8 cellular contexts compared by ENCODE assay signal in genomic region chr1:109485001-109485400, GRCh38. TPM values are rescaled to one million over a fixed set of nuclear protein-coding genes. Genes with fewer than 3 reads are reported as not detected.
A peak's percentile ranks its signal among the peaks of the same experiment; 100 is the strongest.
DNase-seq lines count a peak whose midpoint lies in the region; ATAC-seq lines count a peak whose summit lies in the region.

No MANE protein-coding gene starts in this region.

- 10% methylated on average over 2 of the region's 3 CpGs; no CpG with 5 or more reads in 1 of the 2 experiments for WGBS in mesodermal cell (ENCODE audit: insufficient coverage in 2 of 2), 2 experiments

- no peak for DNase-seq in CD4-positive, CD25-positive, alpha-beta regulatory T cell
- DNase-seq in HT1080 (ENCODE audit: low read depth), result peak; percentile 24
- no peak for DNase-seq in activated naive CD8-positive, alpha-beta T cell treated with anti-CD3 and anti-CD28 coated beads for 36 hours
- no peak for DNase-seq in activated effector memory CD4-positive, alpha-beta T cell treated with Interleukin-2 at 50 U/mL for 16 hours

- no peaks in the 10 kb centered on the region for H3K27me3 ChIP-seq in CD4-positive, CD25-positive, alpha-beta regulatory T cell (ENCODE audit: control insufficient read depth, insufficient read depth, low read length)

- H3K9me3 ChIP-seq in CD4-positive, CD25-positive, alpha-beta regulatory T cell (ENCODE audit: control insufficient read depth in 2 of 2, low read length in 2 of 2), result no peaks in the 10 kb centered on the region
- H3K9me3 ChIP-seq in mesodermal cell (ENCODE audit: control insufficient read depth, low read length), result no peaks in the 10 kb centered on the region

- H3K27ac Mint-ChIP-seq in CD4-positive, CD25-positive, alpha-beta regulatory T cell, result peak overlapping the region in 1 of 3 donors; percentile 87
- peak overlapping the region; percentile 98 for H3K27ac Mint-ChIP-seq in activated naive CD8-positive, alpha-beta T cell treated with anti-CD3 and anti-CD28 coated beads for 36 hours

- peaks cover 20% of the 10 kb centered on the region for H3K4me1 ChIP-seq in CD4-positive, CD25-positive, alpha-beta regulatory T cell (ENCODE audit: control insufficient read depth, insufficient read depth, low read length, poor library complexity, severe bottlenecking)
- peaks cover 10% of the 10 kb centered on the region for H3K4me1 ChIP-seq in mesodermal cell (ENCODE audit: control insufficient read depth, insufficient read depth, low read length, poor library complexity, severe bottlenecking)

- H3K27ac ChIP-seq in CD4-positive, CD25-positive, alpha-beta regulatory T cell (ENCODE audit: insufficient read depth, low read length, poor library complexity, severe bottlenecking), result no peak overlapping the region
- H3K27ac ChIP-seq in mesodermal cell (ENCODE audit: low read depth, low read length, severe bottlenecking), result peak overlapping the region; percentile 23

- peaks cover 9% of the 10 kb centered on the region for H3K27me3 Mint-ChIP-seq in CD4-positive, CD25-positive, alpha-beta regulatory T cell
- no peaks in the 10 kb centered on the region for H3K27me3 Mint-ChIP-seq in activated naive CD8-positive, alpha-beta T cell treated with anti-CD3 and anti-CD28 coated beads for 36 hours

- H3K4me1 Mint-ChIP-seq in CD4-positive, CD25-positive, alpha-beta regulatory T cell, result peaks cover 0 to 33% (median 24%) of the 10 kb centered on the region in 4 donors
- peaks cover 27% of the 10 kb centered on the region for H3K4me1 Mint-ChIP-seq in activated naive CD8-positive, alpha-beta T cell treated with anti-CD3 and anti-CD28 coated beads for 36 hours

- peak overlapping the region; percentile 89 to 97 (median 96) for H3K4me3 Mint-ChIP-seq in CD4-positive, CD25-positive, alpha-beta regulatory T cell
- H3K4me3 Mint-ChIP-seq in activated naive CD8-positive, alpha-beta T cell treated with anti-CD3 and anti-CD28 coated beads for 36 hours, result peak overlapping the region; percentile 99

- ATAC-seq in CD4-positive, CD25-positive, alpha-beta regulatory T cell (ENCODE audit: low read depth in 2 of 2), result no peak
- ATAC-seq in GM18861 (IDR thresholded peaks at IDR 0.05; ENCODE audit: unreplicated experiment) (no peak), GM18502 (IDR thresholded peaks at IDR 0.05; ENCODE audit: poor library complexity, unreplicated experiment) (no peak), GM21723 (IDR thresholded peaks at IDR 0.05; ENCODE audit: unreplicated experiment) (no peak)

- peaks cover 8% of the 10 kb centered on the region for H3K36me3 Mint-ChIP-seq in CD4-positive, CD25-positive, alpha-beta regulatory T cell
- peaks cover 12% of the 10 kb centered on the region for H3K36me3 Mint-ChIP-seq in activated naive CD8-positive, alpha-beta T cell treated with anti-CD3 and anti-CD28 coated beads for 36 hours

- H3K4me3 ChIP-seq in CD4-positive, CD25-positive, alpha-beta regulatory T cell (ENCODE audit: low read depth, low read length), result peak overlapping the region; percentile 73
- peak overlapping the region; percentile 72 for H3K4me3 ChIP-seq in mesodermal cell (ENCODE audit: extremely low read depth, insufficient read depth, low read length, poor library complexity, severe bottlenecking)

- H3K36me3 ChIP-seq in CD4-positive, CD25-positive, alpha-beta regulatory T cell (ENCODE audit: control insufficient read depth, insufficient read depth, low read length), result peaks cover 12% of the 10 kb centered on the region
- H3K36me3 ChIP-seq in mesodermal cell (ENCODE audit: control insufficient read depth, insufficient read depth, low read length), result peaks cover 43% of the 10 kb centered on the region

- no peaks in the 10 kb centered on the region for H3K9me3 Mint-ChIP-seq in CD4-positive, CD25-positive, alpha-beta regulatory T cell
- no peaks in the 10 kb centered on the region for H3K9me3 Mint-ChIP-seq in activated naive CD8-positive, alpha-beta T cell treated with anti-CD3 and anti-CD28 coated beads for 36 hours

RNA-seq across cellular contexts. Expression of gene ATXN7L2, which starts 1.3 kb away (rescaled TPM):
- 13.2 TPM for total RNA-seq in CD4-positive, CD25-positive, alpha-beta regulatory T cell
- polyA plus RNA-seq in CD4-positive, CD25-positive, alpha-beta regulatory T cell, result 1 to 10 TPM; 4.7 to 8.0 (median 5.6) TPM
- 10.2 and 11.1 TPM in 2 replicates for total RNA-seq in HT1080 (2014; rRNA removed; shearing (Covaris generic))
- 4.0 and 5.7 TPM in 2 replicates for polyA plus RNA-seq in HT1080 (2015; cell fraction: cytosol; rRNA removed)
- polyA plus RNA-seq in HT1080 (2015; cell fraction: nucleus; rRNA removed), result 19.2 and 21.9 TPM in 2 replicates
- total RNA-seq in activated naive CD8-positive, alpha-beta T cell treated with anti-CD3 and anti-CD28 coated beads for 36 hours, result 10 to 100 TPM; 14.6 to 15.6 TPM
- 7.4 TPM for polyA plus RNA-seq in mesodermal cell (2013, experiment 1 of 2)
- 4.9 TPM for polyA plus RNA-seq in mesodermal cell (2013, experiment 2 of 2)

RNA-seq across cellular contexts. Expression of gene CYB561D1, which starts 8.9 kb away (rescaled TPM):
- 30.7 TPM for total RNA-seq in CD4-positive, CD25-positive, alpha-beta regulatory T cell
- 10 to 100 TPM; 11.5 to 22.7 (median 18.7) TPM for polyA plus RNA-seq in CD4-positive, CD25-positive, alpha-beta regulatory T cell
- 2.6 and 2.7 TPM in 2 replicates for total RNA-seq in HT1080 (2014; rRNA removed; shearing (Covaris generic))
- polyA plus RNA-seq in HT1080 (2015; cell fraction: cytosol; rRNA removed), result 5.4 and 7.8 TPM in 2 replicates
- polyA plus RNA-seq in HT1080 (2015; cell fraction: nucleus; rRNA removed), result 11.0 and 14.0 TPM in 2 replicates
- 1 to 10 TPM; 6.3 to 8.1 TPM for total RNA-seq in activated naive CD8-positive, alpha-beta T cell treated with anti-CD3 and anti-CD28 coated beads for 36 hours
- polyA plus RNA-seq in mesodermal cell (2013, experiment 1 of 2), result 3.7 TPM
- 4.4 TPM for polyA plus RNA-seq in mesodermal cell (2013, experiment 2 of 2)

RNA-seq across cellular contexts. Expression of gene SYPL2, which starts 18.7 kb away (rescaled TPM):
- total RNA-seq in CD4-positive, CD25-positive, alpha-beta regulatory T cell, result not detected
- not detected for polyA plus RNA-seq in CD4-positive, CD25-positive, alpha-beta regulatory T cell
- total RNA-seq in HT1080 (2014; rRNA removed; shearing (Covaris generic)), result 0.05 and 0.17 TPM in 2 replicates
- polyA plus RNA-seq in HT1080 (2015; cell fraction: cytosol; rRNA removed), result 0.08 and 0.11 TPM in 2 replicates
- 0.20 and 0.29 TPM in 2 replicates for polyA plus RNA-seq in HT1080 (2015; cell fraction: nucleus; rRNA removed)
- not detected for total RNA-seq in activated naive CD8-positive, alpha-beta T cell treated with anti-CD3 and anti-CD28 coated beads for 36 hours
- 0.18 TPM for polyA plus RNA-seq in mesodermal cell (2013, experiment 1 of 2)
- 0.20 TPM for polyA plus RNA-seq in mesodermal cell (2013, experiment 2 of 2)

RNA-seq across cellular contexts. Expression of gene AMIGO1, which starts 24.5 kb away (rescaled TPM):
- total RNA-seq in CD4-positive, CD25-positive, alpha-beta regulatory T cell, result 6.6 TPM
- polyA plus RNA-seq in CD4-positive, CD25-positive, alpha-beta regulatory T cell, result 10 to 100 TPM in 3 of 4 donors, 1 to 10 TPM in 1; 5.2 to 17.1 (median 11.8) TPM
- 1.4 and 2.0 TPM in 2 replicates for total RNA-seq in HT1080 (2014; rRNA removed; shearing (Covaris generic))
- polyA plus RNA-seq in HT1080 (2015; cell fraction: cytosol; rRNA removed), result 2.2 and 2.6 TPM in 2 replicates
- 2.4 TPM in 2 replicates for polyA plus RNA-seq in HT1080 (2015; cell fraction: nucleus; rRNA removed)
- total RNA-seq in activated naive CD8-positive, alpha-beta T cell treated with anti-CD3 and anti-CD28 coated beads for 36 hours, result 1 to 10 TPM; 2.1 to 2.5 TPM
- 1.4 TPM for polyA plus RNA-seq in mesodermal cell (2013, experiment 1 of 2)
- 1.2 TPM for polyA plus RNA-seq in mesodermal cell (2013, experiment 2 of 2)

RNA-seq across cellular contexts. Expression of gene GPR61, which starts 54.7 kb away (rescaled TPM):
- total RNA-seq in CD4-positive, CD25-positive, alpha-beta regulatory T cell, result 0.20 TPM
- polyA plus RNA-seq in CD4-positive, CD25-positive, alpha-beta regulatory T cell, result under 1 TPM in 2 of 4 donors, not detected in 2; 0.43 TPM
- not detected in 2 replicates for total RNA-seq in HT1080 (2014; rRNA removed; shearing (Covaris generic))
- 0.02 TPM in 1 of 2 replicates, not detected in the other for polyA plus RNA-seq in HT1080 (2015; cell fraction: cytosol; rRNA removed)
- polyA plus RNA-seq in HT1080 (2015; cell fraction: nucleus; rRNA removed), result 0.05 TPM in 1 of 2 replicates, not detected in the other
- under 1 TPM in 1 of 2 experiments, not detected in 1; 0.16 TPM for total RNA-seq in activated naive CD8-positive, alpha-beta T cell treated with anti-CD3 and anti-CD28 coated beads for 36 hours
- 0.11 TPM for polyA plus RNA-seq in mesodermal cell (2013, experiment 1 of 2)
- not detected for polyA plus RNA-seq in mesodermal cell (2013, experiment 2 of 2)
